Comparison of ENCODE assay signal across 8 cellular contexts in the genomic region with DNA sequence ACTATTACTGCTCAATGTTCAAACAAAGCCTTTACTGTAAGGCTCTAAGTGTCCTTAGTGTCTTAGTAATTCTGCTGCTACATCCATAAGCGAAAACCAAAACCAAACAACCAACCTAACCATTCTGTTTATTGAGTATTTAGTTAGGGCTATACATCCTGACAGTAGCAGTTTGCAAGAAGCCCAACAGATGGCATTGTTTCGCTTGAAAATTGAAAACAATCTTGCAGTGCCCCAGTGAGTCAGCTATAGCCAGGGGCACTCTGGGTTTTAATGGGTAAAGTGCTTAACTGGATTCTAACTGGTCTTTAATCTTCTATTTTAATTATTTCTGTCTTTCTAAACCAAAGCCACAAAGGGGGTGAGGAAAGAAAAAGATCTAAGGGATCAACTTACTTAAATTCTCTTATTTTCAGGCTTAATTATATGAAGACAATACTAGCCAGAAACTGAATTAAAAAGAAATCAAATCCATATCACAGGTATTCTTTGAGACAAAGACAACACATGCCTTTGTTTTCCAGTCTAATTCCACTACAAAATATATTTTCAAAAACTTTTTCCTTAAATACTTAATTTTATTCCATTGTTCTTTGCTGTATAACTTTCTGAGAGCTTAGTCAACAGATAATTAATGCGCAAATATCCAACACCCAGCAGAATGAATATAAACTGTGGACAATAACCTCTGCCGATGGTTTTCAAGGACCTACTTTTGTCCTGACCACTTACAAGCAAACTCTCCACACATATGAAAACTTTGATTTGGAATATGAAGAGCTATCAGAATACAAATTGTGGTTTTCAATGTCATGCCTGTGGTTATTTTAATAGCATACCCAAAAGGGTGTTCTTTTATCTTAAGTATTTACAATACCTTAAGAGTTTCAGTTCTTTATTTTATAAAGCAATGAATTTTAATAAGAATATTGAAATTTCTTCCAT. TPM values are rescaled to one million over a fixed set of nuclear protein-coding genes. Genes with fewer than 3 reads are reported as not detected.
DNase-seq lines count a peak whose midpoint lies in the region; ATAC-seq, FAIRE-seq and TF ChIP-seq lines count a peak whose summit lies in the region.

No MANE protein-coding gene starts in this region.

- no peak overlapping the region for H3K4me3 Mint-ChIP-seq in activated CD8-positive, alpha-beta T cell treated with anti-CD3 and anti-CD28 coated beads for 36 hours

- POLR2A ChIA-PET in activated CD8-positive, alpha-beta T cell treated with anti-CD3 and anti-CD28 coated beads for 36 hours (lab: Charles Lee), result interaction anchor here (1.2 kb wide), 1 partner anchor 33 kb away, joined by 4 read pairs; no protein-coding TSS in a partner anchor

- no peak for FAIRE-seq in HTR-8/SVneo (lab: Jason Lieb, UNC)
- FAIRE-seq in endometrium (lab: Jason Lieb, UNC), result peak; percentile 89

- ATAC-seq in activated CD8-positive, alpha-beta T cell treated with anti-CD3 and anti-CD28 coated beads for 36 hours, result peak; percentile 96
- ATAC-seq in stimulated activated naive CD8-positive, alpha-beta T cell treated with anti-CD3 and anti-CD28 coated beads, Interleukin-15, Interleukin-2, amounts not matched to agents 100 U/mL and 50 U/mL, for 24 hours, result peak; percentile 97
- no peak for ATAC-seq in HG03521 (IDR thresholded peaks at IDR 0.05; ENCODE audit: unreplicated experiment)

- H3K4me1 Mint-ChIP-seq in activated CD8-positive, alpha-beta T cell treated with anti-CD3 and anti-CD28 coated beads for 36 hours (ENCODE audit: low read depth), result peaks cover 47% of the 10 kb centered on the region

- H3K27ac Mint-ChIP-seq in activated CD8-positive, alpha-beta T cell treated with anti-CD3 and anti-CD28 coated beads for 36 hours, result no peak overlapping the region

- DNase-seq in HTR-8/SVneo (ENCODE audit: insufficient read length, low spot score), result peak; percentile 75
- DNase-seq in NOMO-1 treated with DMSO at 0.1 percent for 48 hours (lab: John Stamatoyannopoulos, UW; ENCODE audit: unreplicated experiment), result peak; percentile 70
- DNase-seq in activated CD8-positive, alpha-beta T cell treated with anti-CD3 and anti-CD28 coated beads for 36 hours, result peak; percentile 86
- DNase-seq in mucosa of gallbladder (ENCODE audit: low spot score), result peak; percentile 75
- peak; percentile 67 for DNase-seq in stimulated activated naive CD8-positive, alpha-beta T cell treated with anti-CD3 and anti-CD28 coated beads, Interleukin-15, Interleukin-2, amounts not matched to agents 100 U/mL and 50 U/mL, for 24 hours

- CTCF ChIA-PET in activated CD8-positive, alpha-beta T cell treated with anti-CD3 and anti-CD28 coated beads for 36 hours (lab: Charles Lee), result interaction anchor here (0.6 to 2.1 kb wide), 25 partner anchors 10 to 392 kb away, joined by 3 to 20 read pairs (median 5); a partner anchor contains a TSS

- intact Hi-C loops in activated CD8-positive, alpha-beta T cell treated with anti-CD3 and anti-CD28 coated beads for 36 hours (cut with micrococcal nuclease), result loop anchor here (10.0 kb wide), 3 partner anchors 71 to 291 kb away; a partner anchor contains a TSS

- peaks cover 5% of the 10 kb centered on the region for H3K36me3 Mint-ChIP-seq in activated CD8-positive, alpha-beta T cell treated with anti-CD3 and anti-CD28 coated beads for 36 hours (ENCODE audit: low read depth)

- no peaks in the 10 kb centered on the region for H3K9me3 Mint-ChIP-seq in activated CD8-positive, alpha-beta T cell treated with anti-CD3 and anti-CD28 coated beads for 36 hours

- TF ChIP-seq CTCF in GM12873 (IDR thresholded peaks at IDR 0.05; ENCODE audit: insufficient read depth, low read depth, low read length, missing control alignments), result peak; percentile 80
- peak; percentile 80 for TF ChIP-seq CTCF in activated CD8-positive, alpha-beta T cell treated with anti-CD3 and anti-CD28 coated beads for 36 hours (IDR thresholded peaks at IDR 0.05)

- no peaks in the 10 kb centered on the region for H3K27me3 Mint-ChIP-seq in activated CD8-positive, alpha-beta T cell treated with anti-CD3 and anti-CD28 coated beads for 36 hours

RNA-seq across cellular contexts. Expression of a gene that starts 15.2 kb away (rescaled TPM):
- 10 to 100 TPM; 69.0 to 70.6 TPM for total RNA-seq in activated CD8-positive, alpha-beta T cell treated with anti-CD3 and anti-CD28 coated beads for 36 hours
- 108 TPM for total RNA-seq in mucosa of gallbladder

RNA-seq across cellular contexts. Expression of a gene that starts 44.7 kb away (rescaled TPM):
- 100 to 1,000 TPM; 350 to 353 TPM for total RNA-seq in activated CD8-positive, alpha-beta T cell treated with anti-CD3 and anti-CD28 coated beads for 36 hours
- 195 TPM for total RNA-seq in mucosa of gallbladder
